In genomic region chr11:114157476-114158050, GRCh38 we compare ENCODE assay signal across 14 cellular contexts.
DNase-seq lines count a peak whose midpoint lies in the region; ATAC-seq and TF ChIP-seq lines count a peak whose summit lies in the region.
"Had no signal": no experiment of that assay in that cellular context is flagged by ENCODE, and none has a peak within 500 bp of the region (broad histone marks: within the 10 kb centered on the region; RNA-seq: fewer than 3 reads in every experiment).

No MANE protein-coding gene starts in this region.

- ATAC-seq in RWPE2 (ENCODE audit: low read depth) (no peak), left ventricle myocardium superior (no peak), gastrocnemius medialis (no peak)
- ATAC-seq: activated naive CD4-positive, alpha-beta T cell treated with anti-CD3 and anti-CD28 coated beads, Interleukin-2, amount 50 U/mL, for 72 hours had no signal

- no peak overlapping the region for H2AFZ ChIP-seq in ACC112 (ENCODE audit: low read length, unreplicated experiment)
- H2AFZ ChIP-seq in Karpas-422 (ENCODE audit: low read length), result no peak overlapping the region

- DNase-seq in RWPE2 (ENCODE audit: low spot score) (no peak), left ventricle myocardium superior (peak; percentile 45), gastrocnemius medialis (peak; percentile 70 to 88), erythroblast (lab: John Stamatoyannopoulos, UW) (no peak), foreskin fibroblast (no peak), Karpas-422 (no peak), RKO (ENCODE audit: low spot score) (no peak)
- DNase-seq: effector CD4-positive, alpha-beta T cell; KG1; kidney glomerular epithelial cell; NCI-H187 treated with DMSO at 0.1 percent for 48 hours had no signal

- no peaks in the 10 kb centered on the region for H3K27me3 ChIP-seq in ACC112 (ENCODE audit: insufficient read depth, low read length)
- H3K27me3 ChIP-seq in RWPE2 (ENCODE audit: insufficient read depth, poor library complexity, severe bottlenecking), result no peaks in the 10 kb centered on the region
- no peaks in the 10 kb centered on the region for H3K27me3 ChIP-seq in gastrocnemius medialis
- H3K27me3 ChIP-seq in Karpas-422 (ENCODE audit: low read length), result no peaks in the 10 kb centered on the region

- TF ChIP-seq CTCF in RWPE2 (IDR thresholded peaks at IDR 0.05; ENCODE audit: poor library complexity, severe bottlenecking) (no peak), gastrocnemius medialis (IDR thresholded peaks at IDR 0.05 in 4 of 5, conservative IDR thresholded peaks at IDR 0.05 in 1 of 5) (no peak), foreskin fibroblast (IDR thresholded peaks at IDR 0.05; ENCODE audit: low read depth, low read length) (no peak)

- no peak overlapping the region for H3K9ac ChIP-seq in Karpas-422 (ENCODE audit: low read length)

- intact Hi-C loops in left ventricle myocardium superior (cut with micrococcal nuclease) (no loop called here), gastrocnemius medialis (cut with DNase I; ENCODE audit: low total_unique reads) (no loop called here)

- H3K9me2 ChIP-seq in Karpas-422 (replicated peaks; ENCODE audit: insufficient read depth, low read length), result no peaks in the 10 kb centered on the region

- H3K4me3 ChIP-seq in ACC112 (ENCODE audit: low read depth, low read length), result no peak overlapping the region
- no peak overlapping the region for H3K4me3 ChIP-seq in RWPE2 (ENCODE audit: severe bottlenecking)
- peak overlapping the region in 3 of 4 donors; percentile 4 to 59 (median 29) for H3K4me3 ChIP-seq in gastrocnemius medialis
- no peak overlapping the region for H3K4me3 ChIP-seq in foreskin fibroblast (ENCODE audit: low read depth in 1 of 2, low read length in 2 of 2)
- H3K4me3 ChIP-seq in Karpas-422 (ENCODE audit: low read length), result no peak overlapping the region
- H3K4me3 ChIP-seq: SK-N-MC had no signal

- H3K27ac ChIP-seq in ACC112 (ENCODE audit: low read depth, low read length), result peak overlapping the region; percentile 96
- H3K27ac ChIP-seq in RWPE2 (ENCODE audit: poor library complexity, severe bottlenecking), result peak overlapping the region; percentile 99
- peak overlapping the region; percentile 94 to 99 (median 96) for H3K27ac ChIP-seq in gastrocnemius medialis
- no peak overlapping the region for H3K27ac ChIP-seq in Karpas-422 (ENCODE audit: low read length)
- H3K27ac ChIP-seq: SK-N-MC had no signal

- no peak overlapping the region for H3K4me2 ChIP-seq in Karpas-422 (ENCODE audit: low read depth, low read length, poor library complexity, severe bottlenecking)

- no peaks in the 10 kb centered on the region for H4K20me1 ChIP-seq in Karpas-422 (ENCODE audit: insufficient read depth, low read depth, low read length)

- H3K4me1 ChIP-seq in ACC112 (ENCODE audit: control insufficient read depth, insufficient read depth, low read length, unreplicated experiment) (peaks cover 79% of the 10 kb centered on the region), RWPE2 (ENCODE audit: insufficient read depth, poor library complexity, severe bottlenecking) (peaks cover 64% of the 10 kb centered on the region), gastrocnemius medialis (peaks cover 81 to 93% of the 10 kb centered on the region in 2 donors), Karpas-422 (ENCODE audit: low read length) (peaks cover 18% of the 10 kb centered on the region)

- no peak for TF ChIP-seq POLR2A in gastrocnemius medialis (IDR thresholded peaks at IDR 0.05)
- TF ChIP-seq POLR2A in erythroblast (IDR thresholded peaks at IDR 0.05; ENCODE audit: low read length), result no peak

- H3K9me3 ChIP-seq in RWPE2 (ENCODE audit: severe bottlenecking), result no peaks in the 10 kb centered on the region
- no peaks in the 10 kb centered on the region for H3K9me3 ChIP-seq in gastrocnemius medialis
- H3K9me3 ChIP-seq in Karpas-422 (ENCODE audit: low read length), result no peaks in the 10 kb centered on the region

- H3K36me3 ChIP-seq in ACC112 (ENCODE audit: insufficient read depth, low read length) (peaks cover 18% of the 10 kb centered on the region; the same call in 1 of the 2 replicates), RWPE2 (ENCODE audit: low read depth) (peaks cover 19% of the 10 kb centered on the region), gastrocnemius medialis (peaks cover 0 to 30% of the 10 kb centered on the region in 2 donors), Karpas-422 (ENCODE audit: insufficient read depth, low read length) (no peaks in the 10 kb centered on the region)

- H3K79me2 ChIP-seq in ACC112 (ENCODE audit: control insufficient read depth, insufficient read depth, low read length, unreplicated experiment), result peaks cover 47% of the 10 kb centered on the region
- no peaks in the 10 kb centered on the region for H3K79me2 ChIP-seq in Karpas-422 (ENCODE audit: low read length)

- in situ Hi-C loops in gastrocnemius medialis (cut with MboI; ENCODE audit: low sequenced_read_pairs in 4 of 4), result no loop called here

Comparison
In these comparisons a context has a peak if more than half of its experiments do, and no peak if none do; other contexts are left out.
1. H3K4me3 ChIP-seq: peak in gastrocnemius medialis (3 of 4); none in ACC112 (single experiment), RWPE2 (single experiment), foreskin fibroblast (0 of 2) and Karpas-422 (single experiment).
2. DNase-seq: peak in left ventricle myocardium superior (single experiment) and gastrocnemius medialis (2 of 2); none in RWPE2 (single experiment), erythroblast (0 of 2), foreskin fibroblast (0 of 2), Karpas-422 (single experiment) and RKO (single experiment).